1 cellular context compared by ENCODE assay signal in the genomic region with DNA sequence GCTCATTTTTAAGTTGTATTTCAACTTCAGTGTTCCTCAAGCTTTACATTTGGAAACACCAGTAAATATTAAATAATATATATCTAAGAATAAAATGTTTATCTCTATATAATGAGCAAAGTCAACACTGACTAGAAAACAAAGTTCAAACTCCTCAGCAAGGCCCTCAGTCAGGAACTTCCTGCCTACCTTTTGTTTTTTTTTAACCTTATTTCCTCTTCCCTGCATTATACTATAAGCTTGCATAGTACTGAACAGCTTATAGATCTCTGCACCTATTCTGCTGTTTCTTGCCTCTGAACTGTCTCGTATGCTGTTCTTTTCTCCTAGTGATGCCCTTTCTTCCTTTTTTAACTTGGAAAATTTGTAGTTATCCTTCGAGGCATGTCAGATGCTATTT.
TF ChIP-seq lines count a peak whose summit lies in the region.

No MANE protein-coding gene starts in this region.

TF ChIP-seq in GM23338, 12 proteins besides CTCF, POLR2A, EP300 and RAD21 (continued from another document):
- TF ChIP-seq REST (IDR thresholded peaks at IDR 0.05; ENCODE audit: unreplicated experiment) (no peak), JUNB (IDR thresholded peaks at IDR 0.05; ENCODE audit: unreplicated experiment) (no peak), NANOG (IDR thresholded peaks at IDR 0.05; ENCODE audit: borderline replicate concordance) (no peak)
- TF ChIP-seq, protein P1, sequence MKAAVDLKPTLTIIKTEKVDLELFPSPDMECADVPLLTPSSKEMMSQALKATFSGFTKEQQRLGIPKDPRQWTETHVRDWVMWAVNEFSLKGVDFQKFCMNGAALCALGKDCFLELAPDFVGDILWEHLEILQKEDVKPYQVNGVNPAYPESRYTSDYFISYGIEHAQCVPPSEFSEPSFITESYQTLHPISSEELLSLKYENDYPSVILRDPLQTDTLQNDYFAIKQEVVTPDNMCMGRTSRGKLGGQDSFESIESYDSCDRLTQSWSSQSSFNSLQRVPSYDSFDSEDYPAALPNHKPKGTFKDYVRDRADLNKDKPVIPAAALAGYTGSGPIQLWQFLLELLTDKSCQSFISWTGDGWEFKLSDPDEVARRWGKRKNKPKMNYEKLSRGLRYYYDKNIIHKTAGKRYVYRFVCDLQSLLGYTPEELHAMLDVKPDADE (IDR thresholded peaks at IDR 0.05) = no peak
